In the genomic region with DNA sequence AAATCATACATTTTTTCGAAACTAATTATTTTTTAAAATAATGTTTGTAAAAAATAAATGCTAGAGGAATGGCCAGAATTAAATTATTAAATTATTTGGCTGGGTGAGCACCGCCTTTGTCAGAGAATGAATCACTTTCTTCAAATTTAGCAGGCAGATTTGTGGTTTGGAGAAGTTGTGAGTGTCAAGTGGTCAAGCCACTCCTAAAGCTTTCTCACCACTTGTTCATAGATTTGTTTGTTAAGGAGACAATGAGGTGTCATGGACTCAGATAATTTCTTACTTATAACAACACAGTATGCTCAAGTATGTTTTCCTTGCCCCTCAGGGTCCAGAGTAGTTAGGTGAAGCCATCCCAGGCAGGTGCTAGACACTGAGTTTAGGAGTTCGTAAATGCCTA, we compare ENCODE assay signal across 19 cellular contexts.
DNase-seq lines count a peak whose midpoint lies in the region; ATAC-seq and TF ChIP-seq lines count a peak whose summit lies in the region.
"Had no signal": no experiment of that assay in that cellular context is flagged by ENCODE, and none has a peak within 500 bp of the region (broad histone marks: within the 10 kb centered on the region; RNA-seq: fewer than 3 reads in every experiment).

No MANE protein-coding gene starts in this region.

- DNase-seq in GM23248, result peak; percentile 35
- DNase-seq in RKO (ENCODE audit: low spot score), result peak; percentile 43
- DNase-seq in epithelial cell of esophagus (ENCODE audit: low read depth), result peak; percentile 74
- DNase-seq in kidney tubule cell (ENCODE audit: low spot score), result peak; percentile 46
- DNase-seq in NCI-H524 (lab: John Stamatoyannopoulos, UW), result no peak
- no peak for DNase-seq in Kasumi-1 (lab: John Stamatoyannopoulos, UW)
- DNase-seq: BE2C; CD4-positive, CD25-positive, alpha-beta regulatory T cell; COR-L47; GF-D8; GOT3; NCI-H1105 treated with DMSO at 0.1 percent for 48 hours; NCI-H1694 treated with DMSO at 0.1 percent for 48 hours; NCI-H748 treated with DMSO at 0.1 percent for 48 hours; SHP77 treated with DMSO at 0.1 percent for 48 hours had no signal

- TF ChIP-seq CTCF in epithelial cell of esophagus (IDR thresholded peaks at IDR 0.05; ENCODE audit: insufficient read depth, low read depth, low read length, missing control alignments), result no peak

- no peaks in the 10 kb centered on the region for H3F3A ChIP-seq in GM23248 (ENCODE audit: insufficient read depth)

- H3K9me2 ChIP-seq in GM23248 (ENCODE audit: insufficient read depth), result no peaks in the 10 kb centered on the region

- H2AFZ ChIP-seq in GM23248, result no peak overlapping the region

- ATAC-seq in GM18868 (IDR thresholded peaks at IDR 0.05; ENCODE audit: unreplicated experiment), result no peak
- ATAC-seq in GM19395 (IDR thresholded peaks at IDR 0.05; ENCODE audit: unreplicated experiment), result no peak
- ATAC-seq: HCT116 had no signal

- H3K9ac ChIP-seq in GM23248, result no peak overlapping the region

- no peaks in the 10 kb centered on the region for H3K9me3 ChIP-seq in GM23248 (ENCODE audit: low read depth)
- H3K9me3 ChIP-seq: BE2C had no signal

- no peaks in the 10 kb centered on the region for H3K36me3 ChIP-seq in GM23248 (ENCODE audit: low read depth)
- H3K36me3 ChIP-seq: BE2C had no signal

- in situ Hi-C loops in GM23248 (cut with MboI), result no loop called here

- H3K79me2 ChIP-seq in GM23248 (ENCODE audit: insufficient read depth), result no peaks in the 10 kb centered on the region

- H3K27me3 ChIP-seq in GM23248 (replicated peaks; ENCODE audit: insufficient read depth), result no peaks in the 10 kb centered on the region
- H3K27me3 ChIP-seq: BE2C had no signal

- WGBS in GM23248 (ENCODE audit: low coverage in 1 of 2, low lambda C conversion rate in 2 of 2, missing lambda C conversion rate in 2 of 2), 2 experiments, result 54 to 55% methylated on average over 3 of the region's 3 CpGs

- H3K4me3 ChIP-seq in GM23248, result no peak overlapping the region
- no peak overlapping the region for H3K4me3 ChIP-seq in epithelial cell of esophagus (ENCODE audit: low read length)

- no peaks in the 10 kb centered on the region for H4K20me1 ChIP-seq in GM23248 (ENCODE audit: insufficient read depth)

- no peak overlapping the region for H3K27ac ChIP-seq in GM23248
- H3K27ac ChIP-seq: HL-60 had no signal

- H3K4me2 ChIP-seq in GM23248 (ENCODE audit: unreplicated experiment), result no peak overlapping the region

- H3K4me1 ChIP-seq in GM23248 (ENCODE audit: insufficient read depth), result no peaks in the 10 kb centered on the region

Comparison
In these comparisons a context has a peak if more than half of its experiments do, and no peak if none do; other contexts are left out.
1. DNase-seq: peak in GM23248 (single experiment), RKO (single experiment), epithelial cell of esophagus (single experiment) and kidney tubule cell (single experiment); none in NCI-H524 (0 of 2) and Kasumi-1 (0 of 2).